In genomic region chr4:164304240-164304639, GRCh38 we compare ENCODE assay signal across 17 cellular contexts.
DNase-seq lines count a peak whose midpoint lies in the region; ATAC-seq, FAIRE-seq and TF ChIP-seq lines count a peak whose summit lies in the region.
"Had no signal": no experiment of that assay in that cellular context is flagged by ENCODE, and none has a peak within 500 bp of the region (broad histone marks: within the 10 kb centered on the region; RNA-seq: fewer than 3 reads in every experiment).

No MANE protein-coding gene starts in this region.

- H3K4me1 Mint-ChIP-seq in progenitor cell of endocrine pancreas (ENCODE audit: low read depth) = peaks cover 2% of the 10 kb centered on the region
- H3K4me1 Mint-ChIP-seq: memory B cell had no signal

- DNase-seq in omental fat pad (ENCODE audit: low spot score) (no peak), cerebellar nuclear complex (lab: John Stamatoyannopoulos, UW) (no peak), progenitor cell of endocrine pancreas (ENCODE audit: low spot score, unreplicated experiment) (no peak), GM12891 (ENCODE audit: insufficient read length, low spot score) (no peak)
- DNase-seq: activated CD4-positive, CD25-positive, alpha-beta regulatory T cell; activated T-cell treated with anti-CD3 and anti-CD28 coated beads for 4 hours; C1 segment of cervical spinal cord; NCI-H2107; nucleus accumbens; stimulated activated CD4-positive, alpha-beta T cell treated with anti-CD3 and anti-CD28 coated beads, Interleukin-12 subunit alpha, Interleukin-12 subunit beta, amount 100 ng/mL, for 4 hours; SW 1271; testis had no signal

- H3K9me3 Mint-ChIP-seq in progenitor cell of endocrine pancreas (ENCODE audit: low read depth) = no peaks in the 10 kb centered on the region
- H3K9me3 Mint-ChIP-seq: memory B cell had no signal

- FAIRE-seq in GM12891 (lab: Jason Lieb, UNC) = no peak
- FAIRE-seq: G401.6 had no signal

- no peak overlapping the region for H3K27ac Mint-ChIP-seq in progenitor cell of endocrine pancreas
- H3K27ac Mint-ChIP-seq: memory B cell had no signal

- H3K27me3 Mint-ChIP-seq in progenitor cell of endocrine pancreas = no peaks in the 10 kb centered on the region

- no peak overlapping the region for H3K4me3 Mint-ChIP-seq in progenitor cell of endocrine pancreas (ENCODE audit: low read depth)
- H3K4me3 Mint-ChIP-seq: memory B cell had no signal

- no peak for TF ChIP-seq CTCF in omental fat pad (IDR thresholded peaks at IDR 0.05)
- TF ChIP-seq CTCF in progenitor cell of endocrine pancreas (IDR thresholded peaks at IDR 0.05; ENCODE audit: unreplicated experiment) = no peak

- H3K36me3 Mint-ChIP-seq in progenitor cell of endocrine pancreas (ENCODE audit: insufficient read depth) = no peaks in the 10 kb centered on the region
- H3K36me3 Mint-ChIP-seq: memory B cell had no signal

- TF ChIP-seq POLR2A in GM12891 (IDR thresholded peaks at IDR 0.05; ENCODE audit: low read depth, low read length) = no peak

- ATAC-seq in GM19328 (IDR thresholded peaks at IDR 0.05; ENCODE audit: unreplicated experiment) = peak; percentile 80
- peak; percentile 86 for ATAC-seq in HG02642 (IDR thresholded peaks at IDR 0.05; ENCODE audit: poor library complexity, unreplicated experiment)
- peak; percentile 91 for ATAC-seq in HG03442 (IDR thresholded peaks at IDR 0.05; ENCODE audit: unreplicated experiment)
- ATAC-seq in omental fat pad (ENCODE audit: low FRiP score) = peak; percentile 51

TF ChIP-seq in GM12891, 5 proteins besides CTCF, POLR2A, EP300 and RAD21:
- TF ChIP-seq PAX5 (IDR thresholded peaks at IDR 0.05; ENCODE audit: insufficient read depth, low read length, severe bottlenecking) (no peak), TAF1 (IDR thresholded peaks at IDR 0.05; ENCODE audit: low read depth, low read length) (no peak), POU2F2 (IDR thresholded peaks at IDR 0.05; ENCODE audit: low read depth, low read length) (no peak), POLR2AphosphoS5 (IDR thresholded peaks at IDR 0.05; ENCODE audit: low read depth, low read length) (no peak), SPI1 (IDR thresholded peaks at IDR 0.05; ENCODE audit: low read depth, low read length) (no peak)
